In the genomic region with DNA sequence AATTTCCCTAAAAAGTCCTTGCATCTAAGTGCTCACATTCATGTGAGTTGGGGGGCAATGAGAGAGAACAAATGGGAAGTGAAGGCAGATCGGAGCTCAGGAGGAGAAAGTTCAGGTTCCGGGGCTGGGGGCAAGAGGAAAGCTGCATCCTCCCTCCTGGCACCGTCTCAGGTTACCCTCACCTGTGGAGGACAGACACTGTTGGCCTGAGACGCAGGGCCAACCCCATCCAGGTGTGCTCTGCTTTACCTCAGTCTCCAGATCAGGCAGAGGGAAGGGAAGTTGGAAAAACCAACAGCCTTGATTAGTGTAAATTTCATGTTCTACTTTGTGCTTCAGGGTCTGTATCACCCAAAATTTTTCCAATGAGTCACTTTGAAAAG, we compare ENCODE assay signal across 21 cellular contexts.
DNase-seq lines count a peak whose midpoint lies in the region; TF ChIP-seq lines count a peak whose summit lies in the region.
"Had no signal": no experiment of that assay in that cellular context is flagged by ENCODE, and none has a peak within 500 bp of the region (broad histone marks: within the 10 kb centered on the region; RNA-seq: fewer than 3 reads in every experiment).

No MANE protein-coding gene starts in this region.

- TF ChIP-seq EP300 in tibial nerve (IDR thresholded peaks at IDR 0.05) = no peak

- no peaks in the 10 kb centered on the region for H3K36me3 ChIP-seq in WERI-Rb-1
- no peaks in the 10 kb centered on the region for H3K36me3 ChIP-seq in tibial nerve
- H3K36me3 ChIP-seq in ascending aorta = no peaks in the 10 kb centered on the region
- H3K36me3 ChIP-seq: BE2C had no signal

- no peak for TF ChIP-seq POLR2A in tibial nerve (IDR thresholded peaks at IDR 0.05)

- peak; percentile 9 for DNase-seq in NCI-H2029 treated with DMSO at 0.1 percent for 48 hours (lab: John Stamatoyannopoulos, UW)
- DNase-seq in NCI-H2029 (lab: John Stamatoyannopoulos, UW) = no peak
- DNase-seq in WERI-Rb-1 = no peak
- DNase-seq in dorsolateral prefrontal cortex = no peak
- no peak for DNase-seq in tibial nerve (ENCODE audit: low spot score in 2 of 2)
- DNase-seq in activated naive CD4-positive, alpha-beta T cell (lab: John Stamatoyannopoulos, UW) = no peak
- DNase-seq in ascending aorta (ENCODE audit: low spot score in 2 of 2) = no peak
- DNase-seq: 8988T; ACHN; Calu3; DND-41; H7; NCI-H1436; NCI-H1930; NCI-H2227 treated with DMSO at 0.1 percent for 48 hours; NCI-H748 treated with DMSO at 0.1 percent for 48 hours; NK-92 treated with Interleukin-12 subunit alpha and Interleukin-12 subunit beta, amount 100 ng/mL, for 24 hours; PC-3; SK-N-SH had no signal

- no peaks in the 10 kb centered on the region for H3K4me1 ChIP-seq in tibial nerve
- H3K4me1 ChIP-seq in ascending aorta = no peaks in the 10 kb centered on the region

- peak overlapping the region; percentile 42 for H3K27ac ChIP-seq in WERI-Rb-1
- H3K27ac ChIP-seq in dorsolateral prefrontal cortex = peak overlapping the region in 58 of 59 donors; percentile 5 to 99 (median 91)
- H3K27ac ChIP-seq in tibial nerve = no peak overlapping the region
- no peak overlapping the region for H3K27ac ChIP-seq in ascending aorta
- H3K27ac ChIP-seq: HL-60 had no signal

- no peaks in the 10 kb centered on the region for H3K9me3 ChIP-seq in WERI-Rb-1 (ENCODE audit: severe bottlenecking)
- no peaks in the 10 kb centered on the region for H3K9me3 ChIP-seq in tibial nerve
- no peaks in the 10 kb centered on the region for H3K9me3 ChIP-seq in ascending aorta
- H3K9me3 ChIP-seq: BE2C, SK-N-SH had no signal

- H3K27me3 ChIP-seq in WERI-Rb-1 (ENCODE audit: insufficient read depth, low read depth, severe bottlenecking) (no peaks in the 10 kb centered on the region), dorsolateral prefrontal cortex (no peaks in the 10 kb centered on the region), tibial nerve (no peaks in the 10 kb centered on the region), ascending aorta (no peaks in the 10 kb centered on the region)
- H3K27me3 ChIP-seq: BE2C had no signal

- intact Hi-C loops in dorsolateral prefrontal cortex (cut with DNase I) (no loop called here), ascending aorta (cut with DNase I) (no loop called here)

- TF ChIP-seq CTCF in WERI-Rb-1 (IDR thresholded peaks at IDR 0.05; ENCODE audit: low read depth, low read length) (no peak), dorsolateral prefrontal cortex (IDR thresholded peaks at IDR 0.05 in 54 of 56, conservative IDR thresholded peaks at IDR 0.05 in 2 of 56; ENCODE audit: low read depth in 1 of 56, partially characterized antibody in 56 of 56) (no peak), tibial nerve (IDR thresholded peaks at IDR 0.05) (no peak), ascending aorta (IDR thresholded peaks at IDR 0.05) (no peak)

- no peak overlapping the region for H3K4me3 ChIP-seq in WERI-Rb-1 (ENCODE audit: low read depth, low read length)
- no peak overlapping the region for H3K4me3 ChIP-seq in dorsolateral prefrontal cortex
- no peak overlapping the region for H3K4me3 ChIP-seq in tibial nerve
- H3K4me3 ChIP-seq in ascending aorta = no peak overlapping the region

- 85 to 86% methylated on average over 4 of the region's 4 CpGs for WGBS in tibial nerve, 2 donors

Comparison
In these comparisons a context has a peak if more than half of its experiments do, and no peak if none do; other contexts are left out.
1. H3K27ac ChIP-seq: peak in WERI-Rb-1 (single experiment) and dorsolateral prefrontal cortex (58 of 59); none in tibial nerve (0 of 4) and ascending aorta (0 of 2).